24 cellular contexts compared by ENCODE assay signal in genomic region chr22:40236131-40236665, GRCh38. TPM values are rescaled to one million over a fixed set of nuclear protein-coding genes. Genes with fewer than 3 reads are reported as not detected.
DNase-seq lines count a peak whose midpoint lies in the region; ATAC-seq, FAIRE-seq and TF ChIP-seq lines count a peak whose summit lies in the region.
"Had no signal": no experiment of that assay in that cellular context is flagged by ENCODE, and none has a peak within 500 bp of the region (broad histone marks: within the 10 kb centered on the region; RNA-seq: fewer than 3 reads in every experiment).

No MANE protein-coding gene starts in this region.

- H3K4me2 ChIP-seq in PC-3 (ENCODE audit: low read length) (no peak overlapping the region), keratinocyte (ENCODE audit: control insufficient read depth, extremely low read depth, insufficient read depth, low read depth, low read length) (peak overlapping the region; percentile 0), skeletal muscle satellite cell (ENCODE audit: low read length) (peak overlapping the region; percentile 15)

- H3K9me1 ChIP-seq in keratinocyte (ENCODE audit: control insufficient read depth, extremely low read depth, insufficient read depth, low read length), result no peaks in the 10 kb centered on the region

- H3K4me1 ChIP-seq in PC-3 (ENCODE audit: insufficient read depth, low read length), result peaks cover 39% of the 10 kb centered on the region
- H3K4me1 ChIP-seq in keratinocyte (ENCODE audit: control insufficient read depth, extremely low read depth, insufficient read depth, low read length), result peaks cover 50% of the 10 kb centered on the region
- H3K4me1 ChIP-seq in skeletal muscle satellite cell (ENCODE audit: control insufficient read depth, insufficient read depth, low read length), result peaks cover 39% of the 10 kb centered on the region
- H3K4me1 ChIP-seq: right lobe of liver had no signal

- TF ChIP-seq CTCF in PC-3 (conservative IDR thresholded peaks at IDR 0.05; ENCODE audit: low read depth, low read length), result no peak
- TF ChIP-seq CTCF in keratinocyte (optimal IDR thresholded peaks at IDR 0.05 in 1 of 3, IDR thresholded peaks at IDR 0.05 in 1 of 3, conservative IDR thresholded peaks at IDR 0.05 in 1 of 3; ENCODE audit: extremely low read depth in 1 of 3, insufficient read depth in 2 of 3, low read length in 3 of 3), result no peak

- H3K79me2 ChIP-seq in PC-3 (ENCODE audit: low read length) (peaks cover 60% of the 10 kb centered on the region), keratinocyte (ENCODE audit: control insufficient read depth, insufficient read depth, low read length) (peaks cover 23% of the 10 kb centered on the region)

- H3K4me3 ChIP-seq in PC-3 (ENCODE audit: low read length) (no peak overlapping the region), keratinocyte (ENCODE audit: control insufficient read depth in 2 of 3, extremely low read depth in 1 of 3, insufficient read depth in 2 of 3, low read depth in 1 of 3, low read length in 3 of 3) (no peak overlapping the region), skeletal muscle satellite cell (ENCODE audit: low read length) (peak overlapping the region; percentile 35)
- H3K4me3 ChIP-seq: BLaER1, right lobe of liver, transverse colon had no signal

- H3K4me3 Mint-ChIP-seq in activated CD4-positive, alpha-beta T cell treated with anti-CD3 and anti-CD28 coated beads for 36 hours, result no peak overlapping the region
- no peak overlapping the region for H3K4me3 Mint-ChIP-seq in activated CD4-positive, alpha-beta T cell treated with anti-CD3 and anti-CD28 coated beads, Interleukin-2, amount 10 ng/mL, durations not matched to agents 24 days and 14 days
- H3K4me3 Mint-ChIP-seq: activated CD8-positive, alpha-beta T cell treated with anti-CD3 and anti-CD28 coated beads, Interleukin-2, amount 10 ng/mL, durations not matched to agents 7 days and 5 days; dendritic cell treated with granulocyte-macrophage colony-stimulating factor and Interleukin-4, amounts not matched to agents 40 ng/mL and 50 ng/mL, for 4 days; stimulated activated naive CD8-positive, alpha-beta T cell treated with anti-CD3 and anti-CD28 coated beads, Interleukin-15, Interleukin-2, amounts not matched to agents 100 ng/mL and 50 ng/mL, for 24 hours; WTC11 had no signal

- no peaks in the 10 kb centered on the region for H3K27me3 Mint-ChIP-seq in activated CD4-positive, alpha-beta T cell treated with anti-CD3 and anti-CD28 coated beads for 36 hours
- no peaks in the 10 kb centered on the region for H3K27me3 Mint-ChIP-seq in activated CD4-positive, alpha-beta T cell treated with anti-CD3 and anti-CD28 coated beads, Interleukin-2, amount 10 ng/mL, durations not matched to agents 24 days and 14 days
- H3K27me3 Mint-ChIP-seq: dendritic cell treated with granulocyte-macrophage colony-stimulating factor and Interleukin-4, amounts not matched to agents 40 ng/mL and 50 ng/mL, for 4 days; stimulated activated naive CD8-positive, alpha-beta T cell treated with anti-CD3 and anti-CD28 coated beads, Interleukin-15, Interleukin-2, amounts not matched to agents 100 ng/mL and 50 ng/mL, for 24 hours had no signal

- dilution Hi-C loops in keratinocyte (cut with MboI; ENCODE audit: extremely low pct_ligation_motif_present, low sequenced_read_pairs), result no loop called here

- H4K20me1 ChIP-seq in PC-3 (ENCODE audit: low read length) (no peaks in the 10 kb centered on the region), keratinocyte (ENCODE audit: control insufficient read depth, extremely low read depth, insufficient read depth, low read length) (no peaks in the 10 kb centered on the region)

- H3K27ac ChIP-seq in PC-3 (ENCODE audit: low read length) (peak overlapping the region; percentile 23), keratinocyte (ENCODE audit: control insufficient read depth, insufficient read depth, low read length) (no peak overlapping the region)
- H3K27ac ChIP-seq: BLaER1, foreskin keratinocyte, right lobe of liver, transverse colon had no signal

- no TSS peak for BruUV-seq in PC-3 (replicated peaks; lab: Mats Ljungman, UMichigan)

- intact Hi-C loops in activated CD4-positive, alpha-beta T cell treated with anti-CD3 and anti-CD28 coated beads for 36 hours (cut with DNase I, micrococcal nuclease), result no loop called here
- intact Hi-C loops in activated CD4-positive, alpha-beta T cell treated with anti-CD3 and anti-CD28 coated beads, Interleukin-2, amount 10 ng/mL, durations not matched to agents 24 days and 14 days (cut with micrococcal nuclease), result no loop called here
- intact Hi-C loops in PC-3 (cut with micrococcal nuclease), result loop anchor here (5.0 kb wide), 2 partner anchors 41 to 111 kb away; partner anchors contain the start of gene ADSL

- POLR2A ChIA-PET in activated CD4-positive, alpha-beta T cell treated with anti-CD3 and anti-CD28 coated beads for 36 hours (lab: Charles Lee), result interaction anchor here (0.9 kb wide), 1 partner anchor 21 kb away, joined by 3 read pairs; no protein-coding TSS in a partner anchor
- POLR2A ChIA-PET in PC-3 (lab: Charles Lee; ENCODE audit: unreplicated experiment), result no interaction called here

- H3K9ac ChIP-seq in PC-3 (ENCODE audit: low read length) (no peak overlapping the region), keratinocyte (ENCODE audit: control insufficient read depth, extremely low read depth, insufficient read depth, low read length) (no peak overlapping the region), skeletal muscle satellite cell (ENCODE audit: low read depth, low read length) (no peak overlapping the region)
- H3K9ac ChIP-seq: BLaER1 had no signal

- peak overlapping the region; percentile 44 for H3K27ac Mint-ChIP-seq in activated CD4-positive, alpha-beta T cell treated with anti-CD3 and anti-CD28 coated beads for 36 hours
- no peak overlapping the region for H3K27ac Mint-ChIP-seq in activated CD4-positive, alpha-beta T cell treated with anti-CD3 and anti-CD28 coated beads, Interleukin-2, amount 10 ng/mL, durations not matched to agents 24 days and 14 days
- H3K27ac Mint-ChIP-seq: stimulated activated naive CD8-positive, alpha-beta T cell treated with anti-CD3 and anti-CD28 coated beads, Interleukin-15, Interleukin-2, amounts not matched to agents 100 ng/mL and 50 ng/mL, for 24 hours had no signal

- ATAC-seq in activated CD4-positive, alpha-beta T cell treated with anti-CD3 and anti-CD28 coated beads for 36 hours, result no peak
- ATAC-seq in PC-3 (no peak), HG02610 (IDR thresholded peaks at IDR 0.05; ENCODE audit: unreplicated experiment) (no peak)
- ATAC-seq: activated CD8-positive, alpha-beta T cell treated with anti-CD3 and anti-CD28 coated beads, Interleukin-2, amount 10 ng/mL, durations not matched to agents 7 days and 5 days; foreskin keratinocyte; HepG2; right lobe of liver; WTC11 had no signal

- no peaks in the 10 kb centered on the region for H3K9me2 ChIP-seq in PC-3 (replicated peaks; ENCODE audit: low read length)

- FAIRE-seq in keratinocyte (lab: Jason Lieb, UNC) (peak; percentile 34), urothelium cell line (lab: Jason Lieb, UNC) (no peak)
- FAIRE-seq: A204.1, HepG2 had no signal

- DNase-seq in activated CD4-positive, alpha-beta T cell treated with anti-CD3 and anti-CD28 coated beads for 36 hours, result no peak
- no peak for DNase-seq in activated CD4-positive, alpha-beta T cell treated with anti-CD3 and anti-CD28 coated beads, Interleukin-2, amount 10 ng/mL, durations not matched to agents 24 days and 14 days
- DNase-seq in PC-3 (peak; percentile 35), keratinocyte (ENCODE audit: low read depth, low spot score) (no peak), urothelium cell line (ENCODE audit: low spot score) (no peak)
- no peak for DNase-seq in effector CD4-positive, alpha-beta T cell
- DNase-seq: activated CD8-positive, alpha-beta T cell treated with anti-CD3 and anti-CD28 coated beads, Interleukin-2, amount 10 ng/mL, durations not matched to agents 7 days and 5 days; DMS53; foreskin keratinocyte; H7; mesendoderm; NCI-H1417 treated with DMSO at 0.1 percent for 48 hours; right lobe of liver; SIG-M5; T-helper 2 cell; transverse colon had no signal

- H3K9me3 ChIP-seq in PC-3 (ENCODE audit: low read length), result no peaks in the 10 kb centered on the region
- no peaks in the 10 kb centered on the region for H3K9me3 ChIP-seq in keratinocyte (ENCODE audit: control insufficient read depth, low read depth, low read length)
- no peaks in the 10 kb centered on the region for H3K9me3 ChIP-seq in skeletal muscle satellite cell (replicated peaks; ENCODE audit: low read length)
- H3K9me3 ChIP-seq: BLaER1, right lobe of liver, transverse colon had no signal

- no peaks in the 10 kb centered on the region for H3K36me3 ChIP-seq in PC-3 (ENCODE audit: low read depth, low read length)
- peaks cover 3 to 5% of the 10 kb centered on the region in 2 experiments for H3K36me3 ChIP-seq in keratinocyte (ENCODE audit: control insufficient read depth in 2 of 2, extremely low read depth in 1 of 2, insufficient read depth in 2 of 2, low read length in 2 of 2)
- H3K36me3 ChIP-seq in skeletal muscle satellite cell (ENCODE audit: insufficient read depth, low read length), result peaks cover 7% of the 10 kb centered on the region
- H3K36me3 ChIP-seq: right lobe of liver had no signal

- H3K27me3 ChIP-seq in PC-3 (ENCODE audit: low read length) (no peaks in the 10 kb centered on the region), keratinocyte (ENCODE audit: control insufficient read depth, extremely low read depth, insufficient read depth, low read length) (no peaks in the 10 kb centered on the region), skeletal muscle satellite cell (ENCODE audit: control insufficient read depth, insufficient read depth, low read length) (no peaks in the 10 kb centered on the region)
- H3K27me3 ChIP-seq: BLaER1, foreskin keratinocyte, right lobe of liver, transverse colon had no signal

- peaks cover 63% of the 10 kb centered on the region for H3K4me1 Mint-ChIP-seq in activated CD4-positive, alpha-beta T cell treated with anti-CD3 and anti-CD28 coated beads for 36 hours
- H3K4me1 Mint-ChIP-seq in activated CD4-positive, alpha-beta T cell treated with anti-CD3 and anti-CD28 coated beads, Interleukin-2, amount 10 ng/mL, durations not matched to agents 24 days and 14 days, result peaks cover 42% of the 10 kb centered on the region

- CTCF ChIA-PET in activated CD4-positive, alpha-beta T cell treated with anti-CD3 and anti-CD28 coated beads for 36 hours (lab: Charles Lee), result no interaction called here
- CTCF ChIA-PET in PC-3 (lab: Charles Lee), result no interaction called here

- no peaks in the 10 kb centered on the region for H3K9me3 Mint-ChIP-seq in activated CD4-positive, alpha-beta T cell treated with anti-CD3 and anti-CD28 coated beads for 36 hours (ENCODE audit: low read depth)
- no peaks in the 10 kb centered on the region for H3K9me3 Mint-ChIP-seq in activated CD4-positive, alpha-beta T cell treated with anti-CD3 and anti-CD28 coated beads, Interleukin-2, amount 10 ng/mL, durations not matched to agents 24 days and 14 days
- H3K9me3 Mint-ChIP-seq: dendritic cell treated with granulocyte-macrophage colony-stimulating factor and Interleukin-4, amounts not matched to agents 40 ng/mL and 50 ng/mL, for 4 days; stimulated activated naive CD8-positive, alpha-beta T cell treated with anti-CD3 and anti-CD28 coated beads, Interleukin-15, Interleukin-2, amounts not matched to agents 100 ng/mL and 50 ng/mL, for 24 hours; WTC11 had no signal

- H3F3A ChIP-seq in PC-3 (ENCODE audit: low read length, unreplicated experiment), result no peaks in the 10 kb centered on the region

- H2AFZ ChIP-seq in PC-3 (ENCODE audit: low read length) (no peak overlapping the region), keratinocyte (ENCODE audit: control insufficient read depth, low read length) (no peak overlapping the region)

- H3K36me3 Mint-ChIP-seq in activated CD4-positive, alpha-beta T cell treated with anti-CD3 and anti-CD28 coated beads for 36 hours (ENCODE audit: low read depth), result peaks cover 14% of the 10 kb centered on the region
- H3K36me3 Mint-ChIP-seq in activated CD4-positive, alpha-beta T cell treated with anti-CD3 and anti-CD28 coated beads, Interleukin-2, amount 10 ng/mL, durations not matched to agents 24 days and 14 days (ENCODE audit: low read depth), result peaks cover 18% of the 10 kb centered on the region

RNA-seq across cellular contexts. Expression of gene TNRC6B, which starts 58.5 kb away (rescaled TPM):
- 10 to 100 TPM; 37.3 to 40.3 TPM for total RNA-seq in activated CD4-positive, alpha-beta T cell treated with anti-CD3 and anti-CD28 coated beads for 36 hours
- total RNA-seq in activated CD4-positive, alpha-beta T cell treated with anti-CD3 and anti-CD28 coated beads, Interleukin-2, amount 10 ng/mL, durations not matched to agents 24 days and 14 days, result 27.3 and 31.3 TPM in 2 replicates
- 15.1 and 21.3 TPM in 2 replicates for total RNA-seq in PC-3 (2014; rRNA removed)
- polyA plus RNA-seq in keratinocyte, result 5.6 to 6.2 TPM (median 5.9 TPM) in 3 replicates
- 14.4 TPM for polyA plus RNA-seq in keratinocyte (2011; ENCODE audit: low read depth)
- 2.9 and 3.2 TPM in 2 replicates for polyA plus RNA-seq in keratinocyte (2011; cell fraction: cytosol; rRNA removed)
- 15.5 and 19.1 TPM in 2 replicates for polyA plus RNA-seq in keratinocyte (2011; cell fraction: nucleus; rRNA removed)
- polyA plus RNA-seq in keratinocyte (2012; ENCODE audit: low replicate concordance), result 4.6 and 7.8 TPM in 2 replicates
- 32.5 to 38.7 TPM (median 34.5 TPM) in 3 replicates for polyA minus RNA-seq in keratinocyte
- 14.2 TPM for polyA minus RNA-seq in keratinocyte (2011; cell fraction: cytosol; rRNA and poly(A)+ RNA removed)
- polyA minus RNA-seq in keratinocyte (2011; cell fraction: nucleus; rRNA and poly(A)+ RNA removed), result 33.3 and 61.8 TPM in 2 replicates
- total RNA-seq in skeletal muscle satellite cell (2012; rRNA removed), result 20.5 and 21.2 TPM in 2 replicates
